8 cellular contexts compared by ENCODE assay signal in the genomic region with DNA sequence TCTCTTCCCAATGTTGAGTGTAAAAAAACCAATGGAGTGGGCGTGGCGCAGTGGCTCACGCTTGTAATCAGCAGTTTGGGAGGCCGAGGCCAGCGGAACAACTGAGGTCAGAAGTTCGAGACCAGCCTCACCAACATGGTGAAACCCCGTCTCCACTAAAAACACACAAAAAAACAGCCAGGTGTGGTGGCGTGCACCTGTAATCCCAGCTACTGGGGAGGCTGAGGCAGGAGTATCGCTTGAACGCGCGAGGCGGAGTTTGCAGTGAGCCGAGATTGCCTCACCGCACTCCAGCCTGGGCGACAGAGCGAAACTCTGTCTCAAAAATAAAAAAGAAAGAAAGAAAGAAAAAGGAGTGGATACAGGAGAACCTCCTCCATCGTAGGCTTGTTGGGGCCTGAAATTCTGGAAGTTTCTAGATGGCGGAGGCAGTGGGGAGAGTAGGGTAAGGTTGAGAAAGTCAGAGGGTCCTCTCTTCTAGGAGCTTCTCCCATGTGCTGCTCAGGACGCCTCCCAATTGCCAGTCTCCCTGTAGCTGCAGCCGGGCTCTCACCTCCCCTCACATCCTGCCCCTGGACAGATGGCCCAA. TPM values are rescaled to one million over a fixed set of nuclear protein-coding genes. Genes with fewer than 3 reads are reported as not detected.
DNase-seq lines count a peak whose midpoint lies in the region; TF ChIP-seq lines count a peak whose summit lies in the region.

No MANE protein-coding gene starts in this region.

- H3K27me3 ChIP-seq in adrenal gland (no peaks in the 10 kb centered on the region), liver (ENCODE audit: control insufficient read depth in 4 of 4, insufficient read depth in 4 of 4, low read length in 3 of 4) (no peaks in the 10 kb centered on the region), thymus (ENCODE audit: control insufficient read depth, insufficient read depth) (no peaks in the 10 kb centered on the region)

- peak overlapping the region; percentile 93 for H3K27ac Mint-ChIP-seq in activated T-cell treated with anti-CD3 and anti-CD28 coated beads, Interleukin-2, amount 50 U/mL, for 24 hours

- peaks cover 39% of the 10 kb centered on the region for H3K4me1 Mint-ChIP-seq in activated T-cell treated with anti-CD3 and anti-CD28 coated beads, Interleukin-2, amount 50 U/mL, for 24 hours (ENCODE audit: low read depth)

- H3K36me3 ChIP-seq in adrenal gland (replicated peaks in 1 of 2), result peaks cover 0 to 23% of the 10 kb centered on the region in 2 donors
- H3K36me3 ChIP-seq in liver (ENCODE audit: control insufficient read depth in 4 of 4, insufficient read depth in 3 of 4, low read depth in 1 of 4, low read length in 3 of 4), result peaks cover 2 to 10% (median 5%) of the 10 kb centered on the region in 4 donors
- H3K36me3 ChIP-seq in thymus (ENCODE audit: control insufficient read depth, insufficient read depth), result peaks cover 22% of the 10 kb centered on the region

- no peaks in the 10 kb centered on the region for H3K9me3 ChIP-seq in adrenal gland (replicated peaks in 1 of 3)
- no peaks in the 10 kb centered on the region for H3K9me3 ChIP-seq in liver (ENCODE audit: control insufficient read depth in 4 of 4, low read length in 3 of 4)
- no peaks in the 10 kb centered on the region for H3K9me3 ChIP-seq in thymus (ENCODE audit: control insufficient read depth)

- 71 to 82% (median 79%) methylated on average over 21 of the region's 21 CpGs for WGBS in adrenal gland, 4 donors
- WGBS in liver, result 82% methylated on average over 21 of the region's 21 CpGs
- 95% methylated on average over 21 of the region's 21 CpGs for WGBS in thymus

- TF ChIP-seq POLR2A in adrenal gland (IDR thresholded peaks at IDR 0.05), result peak in 1 of 2 donors; percentile 9

- H3K9ac ChIP-seq in liver (ENCODE audit: low read depth in 1 of 2, low read length in 2 of 2), result no peak overlapping the region

- H3K36me3 Mint-ChIP-seq in activated T-cell treated with anti-CD3 and anti-CD28 coated beads, Interleukin-2, amount 50 U/mL, for 24 hours (ENCODE audit: low read depth), result peaks cover 31% of the 10 kb centered on the region

- intact Hi-C loops in adrenal gland (cut with DNase I), result no loop called here

- no peak for TF ChIP-seq RAD21 in liver (IDR thresholded peaks at IDR 0.05)

- H3K4me1 ChIP-seq in adrenal gland (replicated peaks in 1 of 2) (peaks cover 14 to 20% of the 10 kb centered on the region in 2 donors), liver (ENCODE audit: control insufficient read depth in 4 of 4, insufficient read depth in 4 of 4, low read length in 3 of 4) (peaks cover 2 to 18% (median 10%) of the 10 kb centered on the region in 4 donors), thymus (ENCODE audit: control insufficient read depth, insufficient read depth, low read length) (peaks cover 12% of the 10 kb centered on the region)

- H3K4me3 Mint-ChIP-seq in activated T-cell treated with anti-CD3 and anti-CD28 coated beads, Interleukin-2, amount 50 U/mL, for 24 hours, result peak overlapping the region; percentile 90

- H3K27ac ChIP-seq in adrenal gland (peak overlapping the region; percentile 64 to 97 (median 96)), liver (ENCODE audit: low read depth in 1 of 2, low read length in 2 of 2) (peak overlapping the region; percentile 91 to 94), thymus (ENCODE audit: low read depth) (peak overlapping the region; percentile 97)

- no peaks in the 10 kb centered on the region for H3K9me3 Mint-ChIP-seq in activated T-cell treated with anti-CD3 and anti-CD28 coated beads, Interleukin-2, amount 50 U/mL, for 24 hours

- no peaks in the 10 kb centered on the region for H3K27me3 Mint-ChIP-seq in activated T-cell treated with anti-CD3 and anti-CD28 coated beads, Interleukin-2, amount 50 U/mL, for 24 hours

- TF ChIP-seq CTCF in adrenal gland (IDR thresholded peaks at IDR 0.05) (peak in 1 of 6 experiments; percentile 9), liver (IDR thresholded peaks at IDR 0.05; ENCODE audit: low read depth, low read length, missing input control) (no peak)

- DNase-seq in activated T-cell treated with anti-CD3 and anti-CD28 coated beads, Interleukin-2, amount 50 U/mL, for 24 hours, result no peak
- DNase-seq in activated T-cell treated with anti-CD3 and anti-CD28 coated beads, Interleukin-2, amount 50 U/mL, for 48 hours, result no peak
- DNase-seq in adrenal gland (no peak), SHP77 treated with DMSO at 0.1 percent for 48 hours (lab: John Stamatoyannopoulos, UW) (no peak), NCI-H2081 (lab: John Stamatoyannopoulos, UW) (no peak), cerebellum (ENCODE audit: low spot score) (no peak)

- peak overlapping the region in 1 of 4 donors; percentile 87 for H3K4me3 ChIP-seq in adrenal gland
- H3K4me3 ChIP-seq in liver (ENCODE audit: low read depth in 1 of 3, low read length in 3 of 3), result peak overlapping the region in 2 of 3 donors; percentile 25 to 46
- peak overlapping the region; percentile 86 for H3K4me3 ChIP-seq in thymus (ENCODE audit: low read length)

TF ChIP-seq in liver, 16 proteins besides CTCF, POLR2A, EP300 and RAD21 (continues in another document):
- no peak for TF ChIP-seq FOXA1 (IDR thresholded peaks at IDR 0.05)
- TF ChIP-seq, protein P1, sequence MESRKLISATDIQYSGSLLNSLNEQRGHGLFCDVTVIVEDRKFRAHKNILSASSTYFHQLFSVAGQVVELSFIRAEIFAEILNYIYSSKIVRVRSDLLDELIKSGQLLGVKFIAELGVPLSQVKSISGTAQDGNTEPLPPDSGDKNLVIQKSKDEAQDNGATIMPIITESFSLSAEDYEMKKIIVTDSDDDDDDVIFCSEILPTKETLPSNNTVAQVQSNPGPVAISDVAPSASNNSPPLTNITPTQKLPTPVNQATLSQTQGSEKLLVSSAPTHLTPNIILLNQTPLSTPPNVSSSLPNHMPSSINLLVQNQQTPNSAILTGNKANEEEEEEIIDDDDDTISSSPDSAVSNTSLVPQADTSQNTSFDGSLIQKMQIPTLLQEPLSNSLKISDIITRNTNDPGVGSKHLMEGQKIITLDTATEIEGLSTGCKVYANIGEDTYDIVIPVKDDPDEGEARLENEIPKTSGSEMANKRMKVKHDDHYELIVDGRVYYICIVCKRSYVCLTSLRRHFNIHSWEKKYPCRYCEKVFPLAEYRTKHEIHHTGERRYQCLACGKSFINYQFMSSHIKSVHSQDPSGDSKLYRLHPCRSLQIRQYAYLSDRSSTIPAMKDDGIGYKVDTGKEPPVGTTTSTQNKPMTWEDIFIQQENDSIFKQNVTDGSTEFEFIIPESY (IDR thresholded peaks at IDR 0.05), result no peak
- no peak for TF ChIP-seq REST (IDR thresholded peaks at IDR 0.05)
- TF ChIP-seq GABPA (IDR thresholded peaks at IDR 0.05 in 1 of 2, conservative IDR thresholded peaks at IDR 0.05 in 1 of 2), result no peak
- TF ChIP-seq FOXA2 (IDR thresholded peaks at IDR 0.05), result no peak
- no peak for TF ChIP-seq HNF4A (conservative IDR thresholded peaks at IDR 0.05)
- TF ChIP-seq MAX (IDR thresholded peaks at IDR 0.05), result no peak
- no peak for TF ChIP-seq JUND (IDR thresholded peaks at IDR 0.05)
- TF ChIP-seq YY1 (IDR thresholded peaks at IDR 0.05), result no peak

RNA-seq across cellular contexts. Expression of gene ZNF764, which starts 0.7 kb away (rescaled TPM):
- total RNA-seq in adrenal gland (10 to 100 TPM in 3 of 8 donors, 1 to 10 TPM in 5; 5.1 to 15.0 (median 9.8) TPM), liver (1 to 10 TPM; 5.0 to 6.8 TPM), cerebellum (10.1 TPM)
- polyA plus RNA-seq in adrenal gland (1 to 10 TPM; 3.6 to 9.7 (median 5.9) TPM), liver (1 to 10 TPM; 1.6 to 3.4 TPM), thymus (8.3 TPM)

RNA-seq across cellular contexts. Expression of gene ZNF688, which starts 12.6 kb away (rescaled TPM):
- total RNA-seq in adrenal gland, result 10 to 100 TPM; 10.3 to 33.2 (median 18.2) TPM
- 10 to 100 TPM; 16.4 to 43.4 (median 33.9) TPM for polyA plus RNA-seq in adrenal gland
- 1 to 10 TPM; 3.4 to 3.7 TPM for total RNA-seq in liver
- polyA plus RNA-seq in liver, result 1 to 10 TPM; 5.8 to 8.9 TPM
- 38.1 TPM for polyA plus RNA-seq in thymus
- total RNA-seq in cerebellum, result 8.7 TPM

RNA-seq across cellular contexts. Expression of gene ZNF747, which starts 24.2 kb away (rescaled TPM):
- total RNA-seq in adrenal gland (10 to 100 TPM; 10.4 to 19.9 (median 15.7) TPM), liver (10 to 100 TPM in 1 of 2 donors, 1 to 10 TPM in 1; 6.9 to 10.5 TPM), cerebellum (9.9 TPM)
- polyA plus RNA-seq in adrenal gland (1 to 10 TPM; 7.7 to 9.3 (median 8.4) TPM), liver (1 to 10 TPM; 3.8 to 6.2 TPM), thymus (9.8 TPM)

RNA-seq across cellular contexts. Expression of gene ZNF785, which starts 26.6 kb away (rescaled TPM):
- total RNA-seq in adrenal gland, result 10 to 100 TPM in 7 of 8 donors, 1 to 10 TPM in 1; 9.4 to 37.0 (median 15.4) TPM
- 10 to 100 TPM in 1 of 3 donors, 1 to 10 TPM in 2; 3.4 to 11.2 (median 8.9) TPM for polyA plus RNA-seq in adrenal gland
- total RNA-seq in liver, result 1 to 10 TPM; 4.5 to 5.9 TPM
- 1 to 10 TPM; 1.8 to 2.0 TPM for polyA plus RNA-seq in liver
- polyA plus RNA-seq in thymus, result 7.8 TPM
- total RNA-seq in cerebellum, result 23.8 TPM

RNA-seq across cellular contexts. Expression of gene ZNF768, which starts 32.5 kb away (rescaled TPM):
- 10 to 100 TPM; 23.2 to 53.0 (median 30.9) TPM for total RNA-seq in adrenal gland
- polyA plus RNA-seq in adrenal gland, result 100 to 1,000 TPM in 1 of 3 donors, 10 to 100 TPM in 1, 1 to 10 TPM in 1; 8.7 to 103 (median 55.6) TPM
- total RNA-seq in liver, result 10 to 100 TPM in 1 of 2 donors, 1 to 10 TPM in 1; 8.9 to 12.8 TPM
- polyA plus RNA-seq in liver, result 10 to 100 TPM in 1 of 2 donors, 1 to 10 TPM in 1; 2.2 to 16.9 TPM
- polyA plus RNA-seq in thymus, result 20.4 TPM
- 16.7 TPM for total RNA-seq in cerebellum
